8 cellular contexts compared by ENCODE assay signal in genomic region chr2:174335605-174336402, GRCh38.
A peak's percentile ranks its signal among the peaks of the same experiment; 100 is the strongest.
DNase-seq lines count a peak whose midpoint lies in the region; ATAC-seq lines count a peak whose summit lies in the region.

No MANE protein-coding gene starts in this region.

- DNase-seq in ELF-1 (ENCODE audit: low read depth, low spot score) (peak; percentile 82), left kidney (ENCODE audit: low read depth, low spot score) (peak; percentile 83), hypothalamus (lab: John Stamatoyannopoulos, UW) (no peak), UCSD-AML1 (lab: John Stamatoyannopoulos, UW; ENCODE audit: unreplicated experiment) (no peak), SHP77 (lab: John Stamatoyannopoulos, UW) (no peak)
- no peak for DNase-seq in activated naive CD4-positive, alpha-beta T cell treated with anti-CD3 and anti-CD28 coated beads, Interleukin-2, amount 10 ng/mL, durations not matched to agents 7 days and 5 days
- no peak for DNase-seq in stimulated activated CD4-positive, alpha-beta T cell treated with anti-CD3 and anti-CD28 coated beads, Interleukin-1b, Interleukin-23, amount 100 ng/mL, for 48 hours

- CTCF ChIA-PET in activated naive CD4-positive, alpha-beta T cell treated with anti-CD3 and anti-CD28 coated beads, Interleukin-2, amount 10 ng/mL, durations not matched to agents 7 days and 5 days (lab: Charles Lee) = no interaction called here

- peak overlapping the region; percentile 55 for H3K4me3 Mint-ChIP-seq in activated naive CD4-positive, alpha-beta T cell treated with anti-CD3 and anti-CD28 coated beads, Interleukin-2, amount 10 ng/mL, durations not matched to agents 7 days and 5 days

- H3K27ac Mint-ChIP-seq in activated naive CD4-positive, alpha-beta T cell treated with anti-CD3 and anti-CD28 coated beads, Interleukin-2, amount 10 ng/mL, durations not matched to agents 7 days and 5 days = peak overlapping the region; percentile 86

- H3K36me3 Mint-ChIP-seq in activated naive CD4-positive, alpha-beta T cell treated with anti-CD3 and anti-CD28 coated beads, Interleukin-2, amount 10 ng/mL, durations not matched to agents 7 days and 5 days = peaks cover 2% of the 10 kb centered on the region

- peaks cover 96% of the 10 kb centered on the region for H3K27me3 Mint-ChIP-seq in activated naive CD4-positive, alpha-beta T cell treated with anti-CD3 and anti-CD28 coated beads, Interleukin-2, amount 10 ng/mL, durations not matched to agents 7 days and 5 days

- H3K4me1 Mint-ChIP-seq in activated naive CD4-positive, alpha-beta T cell treated with anti-CD3 and anti-CD28 coated beads, Interleukin-2, amount 10 ng/mL, durations not matched to agents 7 days and 5 days = peaks cover 41% of the 10 kb centered on the region

- peak; percentile 3 for ATAC-seq in HG03521 (IDR thresholded peaks at IDR 0.05; ENCODE audit: unreplicated experiment)

- H3K9me3 Mint-ChIP-seq in activated naive CD4-positive, alpha-beta T cell treated with anti-CD3 and anti-CD28 coated beads, Interleukin-2, amount 10 ng/mL, durations not matched to agents 7 days and 5 days = no peaks in the 10 kb centered on the region

Comparison
In these comparisons a context has a peak if more than half of its experiments do, and no peak if none do; other contexts are left out.
1. DNase-seq: peak in ELF-1 (single experiment) and left kidney (single experiment); none in activated naive CD4-positive, alpha-beta T cell treated with anti-CD3 and anti-CD28 coated beads, Interleukin-2, amount 10 ng/mL, durations not matched to agents 7 days and 5 days (single experiment), hypothalamus (0 of 51), UCSD-AML1 (single experiment), stimulated activated CD4-positive, alpha-beta T cell treated with anti-CD3 and anti-CD28 coated beads, Interleukin-1b, Interleukin-23, amount 100 ng/mL, for 48 hours (single experiment) and SHP77 (0 of 2).